In the genomic region with DNA sequence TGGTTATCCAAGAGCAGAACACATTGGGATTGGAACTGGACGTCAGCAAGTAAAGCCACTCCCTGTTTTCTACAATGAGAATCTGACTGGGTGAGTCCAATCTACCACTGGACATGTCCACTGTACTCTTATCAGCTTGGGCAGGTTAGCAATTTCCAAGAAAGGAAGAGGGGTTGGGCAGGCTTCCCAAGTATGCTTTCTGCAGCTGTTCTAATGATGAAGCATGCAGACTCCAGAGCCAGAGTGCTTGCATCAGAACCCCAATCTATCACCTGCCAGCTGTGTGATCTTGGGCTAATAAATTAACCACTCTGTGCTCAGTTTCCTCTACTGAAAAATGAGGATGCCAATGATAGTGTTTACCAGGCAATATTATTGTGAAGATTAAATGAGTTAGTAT, we compare ENCODE assay signal across 15 cellular contexts.
"Had no signal": no experiment of that assay in that cellular context is flagged by ENCODE, and none has a peak within 500 bp of the region (broad histone marks: within the 10 kb centered on the region; RNA-seq: fewer than 3 reads in every experiment).

No MANE protein-coding gene starts in this region.

- H3K27ac ChIP-seq: foreskin keratinocyte, heart right ventricle, neutrophil, tibial artery, WERI-Rb-1 had no signal

- H3K9me3 ChIP-seq: heart right ventricle, neutrophil, tibial artery had no signal

- H3K4me1 ChIP-seq: foreskin keratinocyte, tibial artery had no signal

- H3K27me3 ChIP-seq: tibial artery had no signal

- H3K36me3 ChIP-seq: heart right ventricle, neutrophil, tibial artery, WERI-Rb-1 had no signal

- DNase-seq: activated CD4-positive, alpha-beta memory T cell treated with anti-CD3 and anti-CD28 coated beads for 36 hours; activated CD8-positive, alpha-beta memory T cell treated with anti-CD3 and anti-CD28 coated beads, Interleukin-2, amount 10 ng/mL, durations not matched to agents 7 days and 5 days; activated naive CD4-positive, alpha-beta T cell treated with anti-CD3 and anti-CD28 coated beads, Interleukin-2, amount 10 ng/mL, durations not matched to agents 7 days and 5 days; activated T-cell treated with anti-CD3 and anti-CD28 coated beads, Interleukin-2, amount 50 U/mL, for 1 hour; caudate nucleus; foreskin keratinocyte; heart right ventricle; naive thymus-derived CD4-positive, alpha-beta T cell; retina; small intestine; stimulated activated CD4-positive, alpha-beta T cell treated with anti-CD3 and anti-CD28 coated beads, Interleukin-4, amount 100 ng/mL, for 24 hours; stimulated activated naive CD4-positive, alpha-beta T cell; tibial artery; WERI-Rb-1 had no signal

- H3K4me3 ChIP-seq: heart right ventricle, tibial artery had no signal
